ENCODE assay signal across 10 cellular contexts in the genomic region with DNA sequence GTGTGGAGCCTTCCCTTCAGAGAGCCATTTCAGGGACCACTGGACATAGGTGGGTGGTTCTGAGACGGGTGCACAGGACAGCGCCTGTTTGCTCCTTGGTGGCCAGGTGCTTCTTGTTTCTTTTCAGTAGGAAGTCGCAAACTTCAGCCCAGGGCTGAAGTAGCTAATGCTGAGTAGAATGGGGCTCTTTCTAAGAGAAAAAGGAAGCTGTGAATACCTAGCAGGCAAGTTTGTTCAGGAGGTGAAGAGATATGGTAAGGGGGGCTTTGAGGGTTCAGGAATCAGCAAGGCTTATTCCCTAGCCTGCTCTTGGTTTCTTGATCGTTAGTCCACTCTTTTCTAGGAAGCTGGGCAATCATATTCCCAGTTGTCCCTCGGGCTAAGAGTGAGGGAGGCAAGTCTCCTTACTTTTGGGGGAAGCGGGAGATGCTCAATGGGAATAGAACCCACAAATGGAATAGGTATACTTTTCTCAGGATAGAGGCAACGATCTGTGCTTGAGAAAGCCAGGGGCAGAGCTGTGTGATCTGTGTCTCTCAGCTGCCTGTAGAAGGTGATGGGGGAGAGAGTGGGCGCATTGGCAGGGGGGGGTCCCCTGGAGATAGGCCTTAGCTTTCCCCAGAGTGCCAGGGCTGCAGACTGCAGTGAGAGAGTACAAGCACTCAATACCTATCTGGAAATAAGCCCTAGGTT. TPM values are rescaled to one million over a fixed set of nuclear protein-coding genes. Genes with fewer than 3 reads are reported as not detected.
DNase-seq lines count a peak whose midpoint lies in the region; ATAC-seq and TF ChIP-seq lines count a peak whose summit lies in the region.
"Had no signal": no experiment of that assay in that cellular context is flagged by ENCODE, and none has a peak within 500 bp of the region (broad histone marks: within the 10 kb centered on the region; RNA-seq: fewer than 3 reads in every experiment).

No MANE protein-coding gene starts in this region.

- H3K4me1 ChIP-seq in Panc1 (ENCODE audit: control insufficient read depth, insufficient read depth, low read length) (peaks cover 46% of the 10 kb centered on the region), fibroblast of lung (ENCODE audit: control insufficient read depth, extremely low read depth, insufficient read depth, low read length) (peaks cover 6% of the 10 kb centered on the region)

- no TSS peak for BruUV-seq in Panc1 (replicated peaks; lab: Mats Ljungman, UMichigan)

- H3K4me3 ChIP-seq in Panc1 (ENCODE audit: low read depth in 2 of 2, low read length in 2 of 2) (peak overlapping the region; percentile 72 to 93), fibroblast of lung (replicated peaks in 1 of 4; ENCODE audit: control extremely low read depth in 1 of 4, insufficient read depth in 1 of 4, low read depth in 3 of 4, low read length in 4 of 4) (peak overlapping the region in 1 of 4 experiments; percentile 73)

- H3K4me2 ChIP-seq in fibroblast of lung (ENCODE audit: extremely low read depth, insufficient read depth, low read length): peak overlapping the region; percentile 94

- peaks cover 22% of the 10 kb centered on the region for H3K27me3 Mint-ChIP-seq in activated CD8-positive, alpha-beta T cell treated with anti-CD3 and anti-CD28 coated beads for 36 hours
- H3K27me3 Mint-ChIP-seq in activated CD8-positive, alpha-beta T cell treated with anti-CD3 and anti-CD28 coated beads, Interleukin-2, amount 10 ng/mL, durations not matched to agents 7 days and 5 days (ENCODE audit: low read depth): peaks cover 23% of the 10 kb centered on the region
- peaks cover 17% of the 10 kb centered on the region for H3K27me3 Mint-ChIP-seq in stimulated activated naive CD8-positive, alpha-beta T cell treated with anti-CD3 and anti-CD28 coated beads, Interleukin-15, amount 100 ng/mL, for 72 hours

- peak overlapping the region; percentile 96 for H3K27ac ChIP-seq in Panc1 (ENCODE audit: low read length)
- H3K27ac ChIP-seq in fibroblast of lung (ENCODE audit: insufficient read depth, low read length): no peak overlapping the region

- no peak for ATAC-seq in activated CD8-positive, alpha-beta T cell treated with anti-CD3 and anti-CD28 coated beads for 36 hours
- ATAC-seq in activated CD8-positive, alpha-beta T cell treated with anti-CD3 and anti-CD28 coated beads, Interleukin-2, amount 10 ng/mL, durations not matched to agents 7 days and 5 days: no peak
- ATAC-seq in Panc1 (no peak), GM18511 (IDR thresholded peaks at IDR 0.05; ENCODE audit: unreplicated experiment) (no peak)
- ATAC-seq in stimulated activated naive CD8-positive, alpha-beta T cell treated with anti-CD3 and anti-CD28 coated beads, Interleukin-15, amount 100 ng/mL, for 72 hours: no peak

- H3K27me3 ChIP-seq in Panc1 (ENCODE audit: control insufficient read depth, insufficient read depth, low read length): no peaks in the 10 kb centered on the region
- no peaks in the 10 kb centered on the region for H3K27me3 ChIP-seq in fibroblast of lung (ENCODE audit: control insufficient read depth, insufficient read depth, low read length)

- H3K9me3 ChIP-seq in Panc1 (ENCODE audit: control insufficient read depth, insufficient read depth, low read depth, low read length) (no peaks in the 10 kb centered on the region), fibroblast of lung (ENCODE audit: control insufficient read depth, insufficient read depth, low read depth, low read length) (no peaks in the 10 kb centered on the region)

- peak overlapping the region; percentile 95 for H3K4me3 Mint-ChIP-seq in activated CD8-positive, alpha-beta T cell treated with anti-CD3 and anti-CD28 coated beads for 36 hours
- H3K4me3 Mint-ChIP-seq in activated CD8-positive, alpha-beta T cell treated with anti-CD3 and anti-CD28 coated beads, Interleukin-2, amount 10 ng/mL, durations not matched to agents 7 days and 5 days: no peak overlapping the region
- peak overlapping the region; percentile 43 to 86 for H3K4me3 Mint-ChIP-seq in stimulated activated naive CD8-positive, alpha-beta T cell treated with anti-CD3 and anti-CD28 coated beads, Interleukin-15, amount 100 ng/mL, for 72 hours

- peaks cover 52% of the 10 kb centered on the region for H3K4me1 Mint-ChIP-seq in activated CD8-positive, alpha-beta T cell treated with anti-CD3 and anti-CD28 coated beads for 36 hours (ENCODE audit: low read depth)
- peaks cover 58% of the 10 kb centered on the region for H3K4me1 Mint-ChIP-seq in activated CD8-positive, alpha-beta T cell treated with anti-CD3 and anti-CD28 coated beads, Interleukin-2, amount 10 ng/mL, durations not matched to agents 7 days and 5 days (ENCODE audit: low read depth)
- peaks cover 51% of the 10 kb centered on the region for H3K4me1 Mint-ChIP-seq in stimulated activated naive CD8-positive, alpha-beta T cell treated with anti-CD3 and anti-CD28 coated beads, Interleukin-15, amount 100 ng/mL, for 72 hours

- no peaks in the 10 kb centered on the region for H3K9me3 Mint-ChIP-seq in activated CD8-positive, alpha-beta T cell treated with anti-CD3 and anti-CD28 coated beads for 36 hours
- no peaks in the 10 kb centered on the region for H3K9me3 Mint-ChIP-seq in activated CD8-positive, alpha-beta T cell treated with anti-CD3 and anti-CD28 coated beads, Interleukin-2, amount 10 ng/mL, durations not matched to agents 7 days and 5 days (ENCODE audit: insufficient read depth)
- no peaks in the 10 kb centered on the region for H3K9me3 Mint-ChIP-seq in stimulated activated naive CD8-positive, alpha-beta T cell treated with anti-CD3 and anti-CD28 coated beads, Interleukin-15, amount 100 ng/mL, for 72 hours

- no peak for TF ChIP-seq CTCF in activated CD8-positive, alpha-beta T cell treated with anti-CD3 and anti-CD28 coated beads for 36 hours (IDR thresholded peaks at IDR 0.05)
- TF ChIP-seq CTCF in Panc1 (IDR thresholded peaks at IDR 0.05) (no peak), fibroblast of lung (conservative IDR thresholded peaks at IDR 0.05 in 1 of 2, IDR thresholded peaks at IDR 0.05 in 1 of 2; ENCODE audit: low read depth in 1 of 2, low read length in 2 of 2) (no peak)

- peaks cover 10% of the 10 kb centered on the region for H3K36me3 Mint-ChIP-seq in activated CD8-positive, alpha-beta T cell treated with anti-CD3 and anti-CD28 coated beads for 36 hours (ENCODE audit: low read depth)
- H3K36me3 Mint-ChIP-seq in activated CD8-positive, alpha-beta T cell treated with anti-CD3 and anti-CD28 coated beads, Interleukin-2, amount 10 ng/mL, durations not matched to agents 7 days and 5 days (ENCODE audit: low read depth): peaks cover 16% of the 10 kb centered on the region

- in situ Hi-C loops in Panc1 (cut with HindIII; ENCODE audit: low pct_unique_long_range_greater_than_20kb, low sequenced_read_pairs): no loop called here

- DNase-seq in activated CD8-positive, alpha-beta T cell treated with anti-CD3 and anti-CD28 coated beads for 36 hours: peak; percentile 9
- no peak for DNase-seq in activated CD8-positive, alpha-beta T cell treated with anti-CD3 and anti-CD28 coated beads, Interleukin-2, amount 10 ng/mL, durations not matched to agents 7 days and 5 days
- DNase-seq in Panc1 (ENCODE audit: low read depth, low spot score) (no peak), fibroblast of lung (ENCODE audit: low read depth in 2 of 2) (no peak), NCI-H1092 treated with DMSO at 0.1 percent for 48 hours (lab: John Stamatoyannopoulos, UW) (no peak), NCI-H2227 treated with DMSO at 0.1 percent for 48 hours (lab: John Stamatoyannopoulos, UW) (no peak)
- DNase-seq in stimulated activated naive CD8-positive, alpha-beta T cell treated with anti-CD3 and anti-CD28 coated beads, Interleukin-15, amount 100 ng/mL, for 72 hours: no peak
- DNase-seq: foreskin melanocyte, NCI-H2171 treated with DMSO at 0.1 percent for 48 hours had no signal

- peaks cover 79% of the 10 kb centered on the region for H3K79me2 ChIP-seq in fibroblast of lung (ENCODE audit: control insufficient read depth, insufficient read depth, low read length)

- POLR2A ChIA-PET in activated CD8-positive, alpha-beta T cell treated with anti-CD3 and anti-CD28 coated beads for 36 hours (lab: Charles Lee): interaction anchor here (1.0 to 1.9 kb wide), 3 partner anchors 10 to 54 kb away, joined by 4 to 7 read pairs (median 4); no protein-coding TSS in a partner anchor
- POLR2A ChIA-PET in activated CD8-positive, alpha-beta T cell treated with anti-CD3 and anti-CD28 coated beads, Interleukin-2, amount 10 ng/mL, durations not matched to agents 7 days and 5 days (lab: Charles Lee): interaction anchor here (0.8 kb wide), 1 partner anchor 11 kb away, joined by 3 read pairs; no protein-coding TSS in a partner anchor
- POLR2A ChIA-PET in Panc1 (lab: Charles Lee): interaction anchor here (0.7 kb wide), 1 partner anchor 219 kb away, joined by 10 read pairs; no protein-coding TSS in a partner anchor

- H3K9ac ChIP-seq in fibroblast of lung (ENCODE audit: insufficient read depth, low read length): no peak overlapping the region

- H2AFZ ChIP-seq in fibroblast of lung (ENCODE audit: low read length): no peak overlapping the region

- peaks cover 3% of the 10 kb centered on the region; the same call in 1 of the 2 replicates for H3K36me3 ChIP-seq in Panc1 (ENCODE audit: control insufficient read depth, insufficient read depth, low read length)
- no peaks in the 10 kb centered on the region for H3K36me3 ChIP-seq in fibroblast of lung (ENCODE audit: control insufficient read depth, insufficient read depth, low read length)

- intact Hi-C loops in activated CD8-positive, alpha-beta T cell treated with anti-CD3 and anti-CD28 coated beads for 36 hours (cut with micrococcal nuclease): no loop called here
- intact Hi-C loops in Panc1 (cut with micrococcal nuclease; ENCODE audit: unreplicated experiment): loop anchor here (5.0 kb wide), 1 partner anchor 75 kb away; no protein-coding TSS in a partner anchor

- CTCF ChIA-PET in activated CD8-positive, alpha-beta T cell treated with anti-CD3 and anti-CD28 coated beads for 36 hours (lab: Charles Lee): interaction anchor here (0.7 to 7.8 kb wide), 4 partner anchors 10 to 69 kb away, joined by 3 to 91 read pairs (median 8); a partner anchor contains a TSS
- CTCF ChIA-PET in activated CD8-positive, alpha-beta T cell treated with anti-CD3 and anti-CD28 coated beads, Interleukin-2, amount 10 ng/mL, durations not matched to agents 7 days and 5 days (lab: Charles Lee): interaction anchor here (0.5 to 2.0 kb wide), 5 partner anchors 9 to 46 kb away, joined by 3 to 16 read pairs (median 4); no protein-coding TSS in a partner anchor
- CTCF ChIA-PET in Panc1 (lab: Charles Lee): interaction anchor here (0.7 to 1.0 kb wide), 4 partner anchors 33 to 322 kb away, joined by 3 to 7 read pairs (median 4); no protein-coding TSS in a partner anchor

- H4K20me1 ChIP-seq in fibroblast of lung (ENCODE audit: control insufficient read depth, extremely low read depth, insufficient read depth, low read length): peaks cover 3% of the 10 kb centered on the region

- no peak overlapping the region for H3K27ac Mint-ChIP-seq in activated CD8-positive, alpha-beta T cell treated with anti-CD3 and anti-CD28 coated beads for 36 hours
- H3K27ac Mint-ChIP-seq in activated CD8-positive, alpha-beta T cell treated with anti-CD3 and anti-CD28 coated beads, Interleukin-2, amount 10 ng/mL, durations not matched to agents 7 days and 5 days: no peak overlapping the region
- H3K27ac Mint-ChIP-seq in stimulated activated naive CD8-positive, alpha-beta T cell treated with anti-CD3 and anti-CD28 coated beads, Interleukin-15, amount 100 ng/mL, for 72 hours: no peak overlapping the region

RNA-seq across cellular contexts. Expression of a gene that starts 1.9 kb away (rescaled TPM):
- total RNA-seq in activated CD8-positive, alpha-beta T cell treated with anti-CD3 and anti-CD28 coated beads for 36 hours: 1 to 10 TPM; 8.2 to 9.2 TPM
- total RNA-seq in activated CD8-positive, alpha-beta T cell treated with anti-CD3 and anti-CD28 coated beads, Interleukin-2, amount 10 ng/mL, durations not matched to agents 7 days and 5 days: 10 to 100 TPM; 12.5 to 13.4 TPM
- 16.9 TPM for total RNA-seq in Panc1 (2021; ENCODE audit: unreplicated experiment)
- polyA plus RNA-seq in Panc1 (2012; ENCODE audit: insufficient read length): 32.8 TPM
- total RNA-seq in fibroblast of lung: 19.0 and 20.0 TPM in 2 replicates
- 4.9 and 8.0 TPM in 2 replicates for polyA plus RNA-seq in fibroblast of lung
- polyA plus RNA-seq in fibroblast of lung (2012): 7.5 and 11.1 TPM in 2 replicates
- 4.4 and 5.3 TPM in 2 replicates for polyA minus RNA-seq in fibroblast of lung (ENCODE audit: low replicate concordance)

RNA-seq across cellular contexts. Expression of a gene that starts 13.7 kb away (rescaled TPM):
- total RNA-seq in activated CD8-positive, alpha-beta T cell treated with anti-CD3 and anti-CD28 coated beads for 36 hours: 1 to 10 TPM; 1.3 to 1.5 TPM
- total RNA-seq in activated CD8-positive, alpha-beta T cell treated with anti-CD3 and anti-CD28 coated beads, Interleukin-2, amount 10 ng/mL, durations not matched to agents 7 days and 5 days: 1 to 10 TPM; 2.4 to 2.7 TPM
- 7.7 TPM for total RNA-seq in Panc1 (2021; ENCODE audit: unreplicated experiment)
- polyA plus RNA-seq in Panc1 (2012; ENCODE audit: insufficient read length): 3.6 TPM
- 11.7 and 13.4 TPM in 2 replicates for total RNA-seq in fibroblast of lung
- polyA plus RNA-seq in fibroblast of lung: 1.5 and 3.8 TPM in 2 replicates
- 2.2 and 5.1 TPM in 2 replicates for polyA plus RNA-seq in fibroblast of lung (2012)
- 3.5 and 4.1 TPM in 2 replicates for polyA minus RNA-seq in fibroblast of lung (ENCODE audit: low replicate concordance)
